ENCODE assay signal across 1 cellular context in the genomic region with DNA sequence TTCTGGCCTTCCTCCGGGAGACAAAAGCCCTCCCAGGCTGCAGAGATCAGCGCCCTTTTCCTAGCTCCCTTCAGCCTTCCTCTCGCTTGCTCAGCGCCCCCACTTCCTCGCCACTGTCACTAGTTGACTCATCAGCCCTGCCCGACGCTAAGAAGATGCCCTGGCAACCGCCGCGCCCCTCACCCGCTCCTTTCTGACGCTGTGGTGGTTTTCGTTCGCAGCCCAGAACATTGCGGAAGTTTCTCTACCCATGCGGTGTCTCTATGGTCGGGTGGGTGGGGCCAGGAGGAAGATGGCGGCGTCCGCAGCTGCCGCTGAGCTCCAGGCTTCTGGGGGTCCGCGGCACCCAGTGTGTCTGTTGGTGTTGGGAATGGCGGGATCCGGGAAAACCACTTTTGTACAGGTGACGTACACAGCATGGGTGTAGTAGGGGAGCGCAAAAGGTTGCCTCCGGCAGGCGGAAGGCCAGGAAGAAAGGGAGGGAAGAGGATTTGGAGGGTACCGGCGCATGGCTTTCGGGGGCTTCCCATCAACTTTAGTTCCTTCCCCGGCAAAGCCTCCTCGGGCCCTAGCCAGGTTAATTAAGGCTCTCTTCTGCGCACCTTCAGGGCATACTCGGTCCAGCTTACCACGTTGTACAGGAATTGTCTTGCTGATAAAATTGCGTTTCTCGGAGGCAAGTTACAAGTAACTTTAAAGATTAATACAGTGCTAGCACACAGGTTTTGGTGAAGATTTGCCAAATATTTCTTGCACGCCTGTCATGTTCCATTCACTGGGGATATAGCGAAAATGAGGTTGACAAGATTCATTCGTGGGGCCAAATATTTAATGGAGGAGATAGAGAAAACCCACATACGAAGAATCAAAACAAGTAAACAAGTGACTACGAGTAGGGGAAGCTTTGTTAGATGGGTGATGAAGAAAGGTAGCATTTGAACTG.
TF ChIP-seq lines count a peak whose summit lies in the region.

A gene with protein sequence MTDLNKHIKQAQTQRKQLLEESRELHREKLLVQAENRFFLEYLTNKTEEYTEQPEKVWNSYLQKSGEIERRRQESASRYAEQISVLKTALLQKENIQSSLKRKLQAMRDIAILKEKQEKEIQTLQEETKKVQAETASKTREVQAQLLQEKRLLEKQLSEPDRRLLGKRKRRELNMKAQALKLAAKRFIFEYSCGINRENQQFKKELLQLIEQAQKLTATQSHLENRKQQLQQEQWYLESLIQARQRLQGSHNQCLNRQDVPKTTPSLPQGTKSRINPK (minus strand): TSS at position 246 of the 943 bp plus-strand sequence. CDS start 1,213 bp downstream, outside the sequence.
Gene GPN1 (plus strand): TSS at position 284 of the 943 bp plus-strand sequence. CDS start 9 bp downstream, at position 293.

TF ChIP-seq in HepG2, 621 proteins besides CTCF, POLR2A, EP300 and RAD21 (continued from another document and continues in another):
- TF ChIP-seq ZNF253 (CRISPR knock-in tag; IDR thresholded peaks at IDR 0.05; ENCODE audit: borderline replicate concordance) = no peak
- no peak for TF ChIP-seq ATF7 (IDR thresholded peaks at IDR 0.05)
- 0 out of 2 replicates have a peak, but pooled peaks have one; percentile 22 for TF ChIP-seq ATF7 (CRISPR knock-in tag; IDR thresholded peaks at IDR 0.05)
- TF ChIP-seq ZNF234 (CRISPR knock-in tag; conservative IDR thresholded peaks at IDR 0.05) = 0 out of 2 replicates have a peak, but pooled peaks have one; percentile 58
- no peak for TF ChIP-seq ZNF160 (CRISPR knock-in tag; IDR thresholded peaks at IDR 0.05)
- TF ChIP-seq RARA (CRISPR knock-in tag; IDR thresholded peaks at IDR 0.05) = peak; percentile 54
- TF ChIP-seq ZNF382 (CRISPR knock-in tag; IDR thresholded peaks at IDR 0.05; ENCODE audit: borderline replicate concordance) = no peak
- TF ChIP-seq ZNF775 (CRISPR knock-in tag; IDR thresholded peaks at IDR 0.05; ENCODE audit: borderline replicate concordance) = no peak
- no peak for TF ChIP-seq ZFP36L2 (CRISPR knock-in tag; IDR thresholded peaks at IDR 0.05)
- TF ChIP-seq NPAS2 (CRISPR knock-in tag; IDR thresholded peaks at IDR 0.05; ENCODE audit: borderline replicate concordance) = no peak
- TF ChIP-seq ADNP (CRISPR knock-in tag; IDR thresholded peaks at IDR 0.05) = no peak
- TF ChIP-seq ZGPAT (CRISPR knock-in tag; IDR thresholded peaks at IDR 0.05) = peak; percentile 71
- no peak for TF ChIP-seq GTF3A (CRISPR knock-in tag; conservative IDR thresholded peaks at IDR 0.05)
- TF ChIP-seq, protein P1, sequence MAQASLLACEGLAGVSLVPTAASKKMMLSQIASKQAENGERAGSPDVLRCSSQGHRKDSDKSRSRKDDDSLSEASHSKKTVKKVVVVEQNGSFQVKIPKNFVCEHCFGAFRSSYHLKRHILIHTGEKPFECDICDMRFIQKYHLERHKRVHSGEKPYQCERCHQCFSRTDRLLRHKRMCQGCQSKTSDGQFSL (CRISPR knock-in tag; IDR thresholded peaks at IDR 0.05) = no peak
- TF ChIP-seq RELA (CRISPR knock-in tag; IDR thresholded peaks at IDR 0.05) = peak; percentile 17; the same call in 1 of the 2 replicates
- peak; percentile 65; the same call in 1 of the 2 replicates for TF ChIP-seq TSC22D2 (CRISPR knock-in tag; IDR thresholded peaks at IDR 0.05; ENCODE audit: borderline replicate concordance)
- no peak for TF ChIP-seq SMARCE1 (IDR thresholded peaks at IDR 0.05; ENCODE audit: borderline replicate concordance)
- no peak; the same call in none of the 2 replicates for TF ChIP-seq ZC3H13 (CRISPR knock-in tag; IDR thresholded peaks at IDR 0.05)
- no peak for TF ChIP-seq ZNF484 (CRISPR knock-in tag; IDR thresholded peaks at IDR 0.05; ENCODE audit: borderline replicate concordance, low read depth)
- peak; percentile 89 for TF ChIP-seq ZNF781 (CRISPR knock-in tag; IDR thresholded peaks at IDR 0.05; ENCODE audit: borderline replicate concordance, not compliant biosample characterization)
- peak; percentile 81; the same call in 1 of the 2 replicates for TF ChIP-seq MEF2D (CRISPR knock-in tag; IDR thresholded peaks at IDR 0.05)
- no peak for TF ChIP-seq ZNF703 (CRISPR knock-in tag; IDR thresholded peaks at IDR 0.05; ENCODE audit: borderline replicate concordance)
- peak; percentile 95 for TF ChIP-seq ZNF747 (CRISPR knock-in tag; IDR thresholded peaks at IDR 0.05; ENCODE audit: borderline replicate concordance)
- TF ChIP-seq PHF21A (CRISPR knock-in tag; IDR thresholded peaks at IDR 0.05) = peak; percentile 36; the same call in 1 of the 2 replicates
- peak; percentile 96 for TF ChIP-seq DMAP1 (CRISPR knock-in tag; IDR thresholded peaks at IDR 0.05)
- TF ChIP-seq POLR2AphosphoS5 (IDR thresholded peaks at IDR 0.05; ENCODE audit: low read depth, low read length) = peak; percentile 98
- TF ChIP-seq ZNF678 (CRISPR knock-in tag; IDR thresholded peaks at IDR 0.05) = no peak
- TF ChIP-seq ATAD3A (CRISPR knock-in tag; IDR thresholded peaks at IDR 0.05) = no peak
- TF ChIP-seq, protein P2, sequence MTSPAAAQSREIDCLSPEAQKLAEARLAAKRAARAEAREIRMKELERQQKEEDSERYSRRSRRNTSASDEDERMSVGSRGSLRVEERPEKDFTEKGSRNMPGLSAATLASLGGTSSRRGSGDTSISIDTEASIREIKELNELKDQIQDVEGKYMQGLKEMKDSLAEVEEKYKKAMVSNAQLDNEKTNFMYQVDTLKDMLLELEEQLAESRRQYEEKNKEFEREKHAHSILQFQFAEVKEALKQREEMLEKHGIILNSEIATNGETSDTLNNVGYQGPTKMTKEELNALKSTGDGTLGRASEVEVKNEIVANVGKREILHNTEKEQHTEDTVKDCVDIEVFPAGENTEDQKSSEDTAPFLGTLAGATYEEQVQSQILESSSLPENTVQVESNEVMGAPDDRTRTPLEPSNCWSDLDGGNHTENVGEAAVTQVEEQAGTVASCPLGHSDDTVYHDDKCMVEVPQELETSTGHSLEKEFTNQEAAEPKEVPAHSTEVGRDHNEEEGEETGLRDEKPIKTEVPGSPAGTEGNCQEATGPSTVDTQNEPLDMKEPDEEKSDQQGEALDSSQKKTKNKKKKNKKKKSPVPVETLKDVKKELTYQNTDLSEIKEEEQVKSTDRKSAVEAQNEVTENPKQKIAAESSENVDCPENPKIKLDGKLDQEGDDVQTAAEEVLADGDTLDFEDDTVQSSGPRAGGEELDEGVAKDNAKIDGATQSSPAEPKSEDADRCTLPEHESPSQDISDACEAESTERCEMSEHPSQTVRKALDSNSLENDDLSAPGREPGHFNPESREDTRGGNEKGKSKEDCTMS (CRISPR knock-in tag; conservative IDR thresholded peaks at IDR 0.05) = no peak
- no peak for TF ChIP-seq MAFG (CRISPR knock-in tag; IDR thresholded peaks at IDR 0.05)
- TF ChIP-seq ZBTB43 (CRISPR knock-in tag; conservative IDR thresholded peaks at IDR 0.05) = no peak
- TF ChIP-seq ZNF205 (CRISPR knock-in tag; IDR thresholded peaks at IDR 0.05) = no peak
- TF ChIP-seq ZNF530 (CRISPR knock-in tag; IDR thresholded peaks at IDR 0.05; ENCODE audit: low read depth) = no peak
- 0 out of 2 replicates have a peak, but pooled peaks have one; percentile 38 for TF ChIP-seq ZNF292 (CRISPR knock-in tag; IDR thresholded peaks at IDR 0.05; ENCODE audit: borderline replicate concordance, low read depth)
- TF ChIP-seq SP5 (CRISPR knock-in tag; IDR thresholded peaks at IDR 0.05; ENCODE audit: borderline replicate concordance, low read depth) = peak; percentile 57; the same call in 1 of the 2 replicates
- peak; percentile 47; the same call in 1 of the 2 replicates for TF ChIP-seq ZFP37 (CRISPR knock-in tag; IDR thresholded peaks at IDR 0.05; ENCODE audit: borderline replicate concordance)
- TF ChIP-seq HOXD1 (CRISPR knock-in tag; IDR thresholded peaks at IDR 0.05) = peak; percentile 32; the same call in 1 of the 2 replicates
- TF ChIP-seq ZNF431 (CRISPR knock-in tag; IDR thresholded peaks at IDR 0.05; ENCODE audit: borderline replicate concordance, low read depth) = no peak
- peak; percentile 34; the same call in 1 of the 2 replicates for TF ChIP-seq SP2 (CRISPR knock-in tag; IDR thresholded peaks at IDR 0.05)
- no peak; the same call in 1 of the 2 replicates for TF ChIP-seq KLF15 (CRISPR knock-in tag; IDR thresholded peaks at IDR 0.05; ENCODE audit: borderline replicate concordance)
- TF ChIP-seq YEATS4 (CRISPR knock-in tag; IDR thresholded peaks at IDR 0.05; ENCODE audit: borderline replicate concordance) = peak; percentile 93
- TF ChIP-seq, protein P3, sequence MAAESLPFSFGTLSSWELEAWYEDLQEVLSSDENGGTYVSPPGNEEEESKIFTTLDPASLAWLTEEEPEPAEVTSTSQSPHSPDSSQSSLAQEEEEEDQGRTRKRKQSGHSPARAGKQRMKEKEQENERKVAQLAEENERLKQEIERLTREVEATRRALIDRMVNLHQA (CRISPR knock-in tag; IDR thresholded peaks at IDR 0.05) = no peak
- 0 out of 2 replicates have a peak, but pooled peaks have one; percentile 36 for TF ChIP-seq IRF1 (CRISPR knock-in tag; IDR thresholded peaks at IDR 0.05; ENCODE audit: low read depth)
- TF ChIP-seq RFXAP (CRISPR knock-in tag; IDR thresholded peaks at IDR 0.05; ENCODE audit: borderline replicate concordance) = peak; percentile 60; the same call in 1 of the 2 replicates
- TF ChIP-seq GPN1 (CRISPR knock-in tag; IDR thresholded peaks at IDR 0.05; ENCODE audit: borderline replicate concordance) = peak; percentile 83; the same call in 1 of the 2 replicates
- TF ChIP-seq ZSCAN30 (CRISPR knock-in tag; IDR thresholded peaks at IDR 0.05) = peak; percentile 82; the same call in 1 of the 2 replicates
- peak; percentile 57; the same call in 1 of the 2 replicates for TF ChIP-seq NCOA1 (CRISPR knock-in tag; IDR thresholded peaks at IDR 0.05)
- peak; percentile 87; the same call in 1 of the 2 replicates for TF ChIP-seq KAT7 (CRISPR knock-in tag; IDR thresholded peaks at IDR 0.05; ENCODE audit: borderline replicate concordance)
- TF ChIP-seq ZNF33B (CRISPR knock-in tag; IDR thresholded peaks at IDR 0.05) = peak; percentile 94
- no peak; the same call in 1 of the 2 replicates for TF ChIP-seq ZBTB42 (CRISPR knock-in tag; IDR thresholded peaks at IDR 0.05)
- peak; percentile 96 for TF ChIP-seq ZNF225 (CRISPR knock-in tag; IDR thresholded peaks at IDR 0.05)
- peak; percentile 76 for TF ChIP-seq ZMYM4 (CRISPR knock-in tag; IDR thresholded peaks at IDR 0.05)
- peak; percentile 78; the same call in 1 of the 2 replicates for TF ChIP-seq ZNF446 (CRISPR knock-in tag; IDR thresholded peaks at IDR 0.05)
- no peak for TF ChIP-seq ZNF296 (CRISPR knock-in tag; conservative IDR thresholded peaks at IDR 0.05)
- TF ChIP-seq ZNF724P (CRISPR knock-in tag; IDR thresholded peaks at IDR 0.05; ENCODE audit: borderline replicate concordance) = peak; percentile 34; the same call in 1 of the 2 replicates
- no peak for TF ChIP-seq SSRP1 (CRISPR knock-in tag; IDR thresholded peaks at IDR 0.05)
- TF ChIP-seq XBP1 (CRISPR knock-in tag; IDR thresholded peaks at IDR 0.05) = no peak
- peak; percentile 7; the same call in 1 of the 2 replicates for TF ChIP-seq ZFYVE20 (CRISPR knock-in tag; IDR thresholded peaks at IDR 0.05; ENCODE audit: borderline replicate concordance, low read depth)
- no peak for TF ChIP-seq NFKBIZ (CRISPR knock-in tag; IDR thresholded peaks at IDR 0.05)
- peak; percentile 69; the same call in 1 of the 2 replicates for TF ChIP-seq ZNF782 (CRISPR knock-in tag; IDR thresholded peaks at IDR 0.05; ENCODE audit: borderline replicate concordance)
- no peak for TF ChIP-seq MAFK (conservative IDR thresholded peaks at IDR 0.05 in 1 of 2, IDR thresholded peaks at IDR 0.05 in 1 of 2; ENCODE audit: low read length in 2 of 2)
- 0 out of 2 replicates have a peak, but pooled peaks have one; percentile 75 for TF ChIP-seq ZNF761 (CRISPR knock-in tag; conservative IDR thresholded peaks at IDR 0.05)
- no peak for TF ChIP-seq ZNF333 (CRISPR knock-in tag; IDR thresholded peaks at IDR 0.05; ENCODE audit: borderline replicate concordance)
- peak; percentile 54; the same call in 1 of the 2 replicates for TF ChIP-seq GATAD2A (CRISPR knock-in tag; IDR thresholded peaks at IDR 0.05)
- no peak for TF ChIP-seq ZNF30 (CRISPR knock-in tag; IDR thresholded peaks at IDR 0.05)
- peak; percentile 73 for TF ChIP-seq CREM (IDR thresholded peaks at IDR 0.05)
- peak; percentile 21; the same call in 1 of the 2 replicates for TF ChIP-seq CREM (CRISPR knock-in tag; IDR thresholded peaks at IDR 0.05)
